20 cellular contexts compared by ENCODE assay signal in genomic region chr2:236579746-236580315, GRCh38. TPM values are rescaled to one million over a fixed set of nuclear protein-coding genes. Genes with fewer than 3 reads are reported as not detected.
DNase-seq lines count a peak whose midpoint lies in the region; ATAC-seq lines count a peak whose summit lies in the region.
"Had no signal": no experiment of that assay in that cellular context is flagged by ENCODE, and none has a peak within 500 bp of the region (broad histone marks: within the 10 kb centered on the region; RNA-seq: fewer than 3 reads in every experiment).

No MANE protein-coding gene starts in this region.

- DNase-seq in Ammon's horn (ENCODE audit: low spot score), result peak; percentile 72
- peak in 30 of 56 donors; percentile 11 to 61 (median 32) for DNase-seq in amygdala (lab: John Stamatoyannopoulos, UW)
- DNase-seq in globus pallidus (ENCODE audit: low spot score), result peak; percentile 69
- DNase-seq in posterior vena cava (ENCODE audit: low spot score), result peak; percentile 80
- no peak for DNase-seq in activated CD4-positive, alpha-beta memory T cell treated with anti-CD3 and anti-CD28 coated beads, Interleukin-2, amount 10 ng/mL, durations not matched to agents 7 days and 5 days
- DNase-seq: activated CD4-positive, alpha-beta T cell treated with anti-CD3 and anti-CD28 coated beads for 4 hours; activated gamma-delta T cell treated with Interleukin-2 at 50 U/mL for 16 hours; CD8-positive, alpha-beta memory T cell; MG63; naive B cell; NCI-H187; NCI-H446; PC-3; stimulated activated CD4-positive, alpha-beta T cell treated with anti-CD3 and anti-CD28 coated beads, Interleukin-15, amount 100 ng/mL, for 24 hours; T1000 had no signal

- intact Hi-C loops in posterior vena cava (cut with DNase I), result loop anchor here (5.0 to 10.0 kb wide), 4 partner anchors 52 to 442 kb away; no protein-coding TSS in a partner anchor

- H3K36me3 Mint-ChIP-seq in activated CD4-positive, alpha-beta memory T cell treated with anti-CD3 and anti-CD28 coated beads, Interleukin-2, amount 10 ng/mL, durations not matched to agents 7 days and 5 days (ENCODE audit: low read depth), result no peaks in the 10 kb centered on the region

- H3K9me3 Mint-ChIP-seq in activated CD4-positive, alpha-beta memory T cell treated with anti-CD3 and anti-CD28 coated beads, Interleukin-2, amount 10 ng/mL, durations not matched to agents 7 days and 5 days, result no peaks in the 10 kb centered on the region
- H3K9me3 Mint-ChIP-seq: CD8-positive, alpha-beta memory T cell; naive B cell; stimulated activated naive CD8-positive, alpha-beta T cell treated with anti-CD3 and anti-CD28 coated beads, Interleukin-15, Interleukin-2, amounts not matched to agents 100 ng/mL and 50 ng/mL, for 24 hours had no signal

- CTCF ChIA-PET in activated CD4-positive, alpha-beta memory T cell treated with anti-CD3 and anti-CD28 coated beads, Interleukin-2, amount 10 ng/mL, durations not matched to agents 7 days and 5 days (lab: Charles Lee), result no interaction called here

- no peaks in the 10 kb centered on the region for H3K27me3 Mint-ChIP-seq in activated CD4-positive, alpha-beta memory T cell treated with anti-CD3 and anti-CD28 coated beads, Interleukin-2, amount 10 ng/mL, durations not matched to agents 7 days and 5 days
- H3K27me3 Mint-ChIP-seq: CD8-positive, alpha-beta memory T cell; stimulated activated naive CD8-positive, alpha-beta T cell treated with anti-CD3 and anti-CD28 coated beads, Interleukin-15, Interleukin-2, amounts not matched to agents 100 ng/mL and 50 ng/mL, for 24 hours had no signal

- POLR2A ChIA-PET in activated CD4-positive, alpha-beta memory T cell treated with anti-CD3 and anti-CD28 coated beads, Interleukin-2, amount 10 ng/mL, durations not matched to agents 7 days and 5 days (lab: Charles Lee), result no interaction called here

- no peaks in the 10 kb centered on the region for H3K4me1 Mint-ChIP-seq in activated CD4-positive, alpha-beta memory T cell treated with anti-CD3 and anti-CD28 coated beads, Interleukin-2, amount 10 ng/mL, durations not matched to agents 7 days and 5 days
- H3K4me1 Mint-ChIP-seq: naive B cell had no signal

- ATAC-seq in GM18502 (IDR thresholded peaks at IDR 0.05; ENCODE audit: poor library complexity, unreplicated experiment) (no peak), HG03469 (IDR thresholded peaks at IDR 0.05; ENCODE audit: unreplicated experiment) (no peak), esophagus mucosa (no peak)
- ATAC-seq: PC-3 had no signal

- H3K4me3 Mint-ChIP-seq in activated CD4-positive, alpha-beta memory T cell treated with anti-CD3 and anti-CD28 coated beads, Interleukin-2, amount 10 ng/mL, durations not matched to agents 7 days and 5 days, result no peak overlapping the region
- H3K4me3 Mint-ChIP-seq: CD8-positive, alpha-beta memory T cell; naive B cell; stimulated activated naive CD8-positive, alpha-beta T cell treated with anti-CD3 and anti-CD28 coated beads, Interleukin-15, Interleukin-2, amounts not matched to agents 100 ng/mL and 50 ng/mL, for 24 hours had no signal

- no peak overlapping the region for H3K27ac Mint-ChIP-seq in activated CD4-positive, alpha-beta memory T cell treated with anti-CD3 and anti-CD28 coated beads, Interleukin-2, amount 10 ng/mL, durations not matched to agents 7 days and 5 days
- H3K27ac Mint-ChIP-seq: stimulated activated naive CD8-positive, alpha-beta T cell treated with anti-CD3 and anti-CD28 coated beads, Interleukin-15, Interleukin-2, amounts not matched to agents 100 ng/mL and 50 ng/mL, for 24 hours had no signal

RNA-seq across cellular contexts. Expression of gene ACKR3, which starts 10.2 kb away (rescaled TPM):
- total RNA-seq in posterior vena cava (100 to 1,000 TPM; 124 to 132 TPM), esophagus mucosa (6.3 TPM)
- total RNA-seq in activated CD4-positive, alpha-beta memory T cell treated with anti-CD3 and anti-CD28 coated beads, Interleukin-2, amount 10 ng/mL, durations not matched to agents 7 days and 5 days, result 1 to 10 TPM; 2.5 to 2.7 TPM
- total RNA-seq: SK-MEL-5 had no signal

Comparison
In these comparisons a context has a peak if more than half of its experiments do, and no peak if none do; other contexts are left out.
1. RNA of gene ACKR3, which starts 10.2 kb away (total RNA-seq): 124 to 132 TPM in posterior vena cava; 6.3 TPM in esophagus mucosa (single experiment) and 2.5 to 2.7 TPM in activated CD4-positive, alpha-beta memory T cell treated with anti-CD3 and anti-CD28 coated beads, Interleukin-2, amount 10 ng/mL, durations not matched to agents 7 days and 5 days; every median in the first group is over 10 times any median in the second.